ENCODE assay signal across 8 cellular contexts in the genomic region with DNA sequence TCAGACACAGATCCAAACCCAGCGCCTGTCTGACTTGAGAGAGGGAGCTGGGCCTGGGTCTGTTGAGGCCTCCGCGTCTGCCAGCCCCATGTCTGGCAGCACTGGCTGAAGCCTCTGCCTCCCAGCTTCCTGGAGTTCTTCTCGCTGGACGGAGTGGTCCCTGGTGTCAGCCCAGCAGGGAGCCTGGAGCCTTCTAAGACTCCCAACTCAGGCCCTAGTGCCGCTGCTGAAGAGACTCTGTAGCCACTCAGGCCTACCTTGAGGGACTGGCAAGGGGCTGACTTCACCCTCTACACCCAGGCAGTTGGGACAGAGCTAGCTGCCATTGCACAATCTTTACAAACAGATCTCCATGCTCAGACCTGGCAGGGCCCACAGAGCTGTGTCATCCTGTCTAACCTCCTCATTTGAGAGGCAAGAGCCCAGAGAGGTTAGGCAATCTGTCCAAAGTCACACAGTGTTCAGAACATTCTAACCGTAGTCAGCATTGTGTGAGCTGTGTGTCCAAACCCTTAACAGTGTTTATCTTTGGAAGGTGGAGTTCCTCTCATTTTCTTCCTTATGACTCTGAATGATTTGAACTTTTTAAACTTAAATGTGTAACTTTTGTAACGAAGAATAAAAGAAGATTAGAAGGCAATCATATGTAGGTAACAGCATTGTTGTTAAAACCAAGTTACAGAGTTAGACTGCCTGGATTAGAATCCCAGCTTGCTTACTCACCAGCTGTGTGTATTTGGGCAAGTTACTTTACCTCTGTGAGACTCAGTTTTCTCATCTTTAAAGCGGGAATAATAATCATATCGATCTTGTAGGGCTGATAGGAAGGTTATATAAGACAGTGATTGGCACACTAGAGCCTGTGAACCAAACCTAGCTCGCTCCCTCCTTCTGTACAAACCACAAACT. TPM values are rescaled to one million over a fixed set of nuclear protein-coding genes. Genes with fewer than 3 reads are reported as not detected.
DNase-seq lines count a peak whose midpoint lies in the region; ATAC-seq, FAIRE-seq and TF ChIP-seq lines count a peak whose summit lies in the region.

No MANE protein-coding gene starts in this region.

- peak overlapping the region; percentile 53 to 100 (median 78) for H3K27ac Mint-ChIP-seq in naive B cell
- H3K27ac Mint-ChIP-seq in stimulated activated effector memory CD8-positive, alpha-beta T cell treated with anti-CD3 and anti-CD28 coated beads, Interleukin-12 subunit alpha, Interleukin-12 subunit beta, amount 100 ng/mL, for 72 hours = no peak overlapping the region

- no peak overlapping the region for H2BK5ac ChIP-seq in H1 (ENCODE audit: low read depth, low read length)

- no peak overlapping the region for H3K4me3 ChIP-seq in H1 (ENCODE audit: extremely low read depth in 1 of 4, insufficient read depth in 2 of 4, low read depth in 3 of 4, low read length in 4 of 4)

- DNase-seq in AG20443 (ENCODE audit: low spot score) (peak; percentile 74), MV-4-11 (lab: John Stamatoyannopoulos, UW) (peak; percentile 94), H1 (ENCODE audit: low read depth in 1 of 2, low spot score in 2 of 2) (no peak), naive B cell (no peak), NCI-H2081 treated with DMSO at 0.1 percent for 48 hours (lab: John Stamatoyannopoulos, UW) (no peak), KBM-7 (no peak)
- no peak for DNase-seq in stimulated activated effector memory CD8-positive, alpha-beta T cell treated with anti-CD3 and anti-CD28 coated beads, Interleukin-12 subunit alpha, Interleukin-12 subunit beta, amount 100 ng/mL, for 72 hours (ENCODE audit: low spot score in 2 of 2)
- DNase-seq in stimulated activated CD4-positive, alpha-beta T cell treated with anti-CD3 and anti-CD28 coated beads, Interleukin-2, amount 100 ng/mL, for 24 hours = no peak

- peaks cover 8% of the 10 kb centered on the region; the same call in 1 of the 2 replicates for H3K23me2 ChIP-seq in H1 (ENCODE audit: low read depth, low read length)

- H3K9ac ChIP-seq in H1 (replicated peaks in 1 of 4; ENCODE audit: extremely low read depth in 1 of 4, low read depth in 3 of 4, low read length in 3 of 4) = no peak overlapping the region

- H4K8ac ChIP-seq in H1 (ENCODE audit: extremely low read depth, insufficient read depth, low read length) = no peak overlapping the region

- no peak overlapping the region for H3K14ac ChIP-seq in H1 (ENCODE audit: insufficient read length)

- H4K91ac ChIP-seq in H1 (replicated peaks; ENCODE audit: insufficient read length, low read length) = no peak overlapping the region

- H4K5ac ChIP-seq in H1 (ENCODE audit: insufficient read length, low read depth, low read length) = no peak overlapping the region

- no peak overlapping the region for H3K4ac ChIP-seq in H1 (replicated peaks; ENCODE audit: insufficient read length, low read depth, low read length)

- H4K20me1 ChIP-seq in H1 (replicated peaks in 1 of 2; ENCODE audit: control insufficient read depth in 1 of 2, insufficient read depth in 2 of 2, low read length in 2 of 2) = no peaks in the 10 kb centered on the region

- no peak overlapping the region for H3K56ac ChIP-seq in H1 (replicated peaks; ENCODE audit: insufficient read length, low read depth, low read length)

- no peak for TF ChIP-seq CTCF in H1 (IDR thresholded peaks at IDR 0.05; ENCODE audit: control extremely low read depth in 1 of 3, insufficient read depth in 1 of 3, low read depth in 1 of 3, low read length in 3 of 3)

- whole genome bisulfite sequencing in H1 (ENCODE audit: extremely low coverage in 1 of 2, insufficient coverage in 1 of 2, insufficient read length in 1 of 2, insufficient replicate concordance in 2 of 2, low coverage in 1 of 2, low lambda C conversion rate in 2 of 2, missing lambda C conversion rate in 1 of 2), 2 experiments = 90% methylated on average over 11 of the region's 11 CpGs; no CpG with 5 or more reads in 1 of the 2 experiments

- H3K9me3 Mint-ChIP-seq in naive B cell = no peaks in the 10 kb centered on the region
- H3K9me3 Mint-ChIP-seq in stimulated activated effector memory CD8-positive, alpha-beta T cell treated with anti-CD3 and anti-CD28 coated beads, Interleukin-12 subunit alpha, Interleukin-12 subunit beta, amount 100 ng/mL, for 72 hours = no peaks in the 10 kb centered on the region

- CTCF ChIA-PET in H1 (lab: Charles Lee; ENCODE audit: partially characterized antibody) = interaction anchor here (0.7 to 4.0 kb wide), 9 partner anchors 8 to 156 kb away, joined by 3 to 17 read pairs (median 5); no protein-coding TSS in a partner anchor

- H2BK20ac ChIP-seq in H1 (ENCODE audit: low read length) = no peak overlapping the region

- H2BK12ac ChIP-seq in H1 (ENCODE audit: low read depth, low read length) = peak overlapping the region; percentile 18; the same call in 1 of the 2 replicates

- no peaks in the 10 kb centered on the region for H3K79me1 ChIP-seq in H1 (ENCODE audit: low read depth, low read length)

- no peak overlapping the region for H3K18ac ChIP-seq in H1 (ENCODE audit: extremely low read depth, low read length)

- ATAC-seq in naive B cell (ENCODE audit: low read depth in 2 of 2) = no peak
- ATAC-seq in stimulated activated effector memory CD8-positive, alpha-beta T cell treated with anti-CD3 and anti-CD28 coated beads, Interleukin-12 subunit alpha, Interleukin-12 subunit beta, amount 100 ng/mL, for 72 hours = no peak

- H3K9me3 ChIP-seq in H1 (ENCODE audit: insufficient read depth in 2 of 2, low read depth in 1 of 2, low read length in 1 of 2) = no peaks in the 10 kb centered on the region

- H3K4me2 ChIP-seq in H1 (ENCODE audit: insufficient read depth in 1 of 2, low read depth in 2 of 2, low read length in 2 of 2) = no peak overlapping the region

- no peak for TF ChIP-seq RAD21 in H1 (IDR thresholded peaks at IDR 0.05 in 1 of 2, conservative IDR thresholded peaks at IDR 0.05 in 1 of 2; ENCODE audit: low read depth in 2 of 2, low read length in 2 of 2)

- no peak overlapping the region for H2BK120ac ChIP-seq in H1 (replicated peaks; ENCODE audit: low read depth, low read length)

- no peak overlapping the region for H2AFZ ChIP-seq in H1 (ENCODE audit: low read length)

- H3K27ac ChIP-seq in H1 (ENCODE audit: low read depth, low read length) = no peak overlapping the region

- in situ Hi-C loops in KBM-7 (cut with MboI; ENCODE audit: low pct_unique_long_range_greater_than_20kb, low sequenced_read_pairs) = no loop called here

- no peak for TF ChIP-seq POLR2A in H1 (IDR thresholded peaks at IDR 0.05; ENCODE audit: control extremely low read depth in 1 of 2, low read depth in 2 of 2, low read length in 2 of 2)

- peaks cover 30 to 54% (median 45%) of the 10 kb centered on the region in 3 donors for H3K4me1 Mint-ChIP-seq in naive B cell
- H3K4me1 Mint-ChIP-seq in stimulated activated effector memory CD8-positive, alpha-beta T cell treated with anti-CD3 and anti-CD28 coated beads, Interleukin-12 subunit alpha, Interleukin-12 subunit beta, amount 100 ng/mL, for 72 hours = peaks cover 51% of the 10 kb centered on the region

- H3K4me1 ChIP-seq in H1 (replicated peaks in 1 of 4; ENCODE audit: control insufficient read depth in 3 of 4, insufficient read depth in 4 of 4, low read length in 3 of 4) = peaks cover 0 to 9% (median 2%) of the 10 kb centered on the region in 4 experiments; a peak in 4 of 7 replicates

- H3K36me3 Mint-ChIP-seq in naive B cell = no peaks in the 10 kb centered on the region
- peaks cover 35% of the 10 kb centered on the region for H3K36me3 Mint-ChIP-seq in stimulated activated effector memory CD8-positive, alpha-beta T cell treated with anti-CD3 and anti-CD28 coated beads, Interleukin-12 subunit alpha, Interleukin-12 subunit beta, amount 100 ng/mL, for 72 hours

- no peak overlapping the region for H2AK5ac ChIP-seq in H1 (ENCODE audit: low read depth, low read length)

- no peaks in the 10 kb centered on the region for H3K36me3 ChIP-seq in H1 (ENCODE audit: control insufficient read depth in 2 of 4, insufficient read depth in 4 of 4, low read length in 3 of 4)

- peak overlapping the region in 1 of 8 donors; percentile 48 for H3K4me3 Mint-ChIP-seq in naive B cell
- H3K4me3 Mint-ChIP-seq in stimulated activated effector memory CD8-positive, alpha-beta T cell treated with anti-CD3 and anti-CD28 coated beads, Interleukin-12 subunit alpha, Interleukin-12 subunit beta, amount 100 ng/mL, for 72 hours = no peak overlapping the region

- H3K27me3 Mint-ChIP-seq in naive B cell = no peaks in the 10 kb centered on the region

- peaks cover 0 to 16% (median 10%) of the 10 kb centered on the region in 4 experiments; a peak in 6 of 7 replicates for H3K27me3 ChIP-seq in H1 (replicated peaks in 1 of 4; ENCODE audit: control insufficient read depth in 3 of 4, extremely low read depth in 1 of 4, insufficient read depth in 3 of 4, low read length in 3 of 4)

- H3K79me2 ChIP-seq in H1 (ENCODE audit: control insufficient read depth in 1 of 2, insufficient read depth in 2 of 2, low read length in 2 of 2) = no peaks in the 10 kb centered on the region

- H2BK15ac ChIP-seq in H1 (ENCODE audit: low read length) = no peak overlapping the region

- no peak overlapping the region for H3K23ac ChIP-seq in H1 (ENCODE audit: insufficient read length)

- POLR2A ChIA-PET in H1 (lab: Charles Lee; ENCODE audit: partially characterized antibody) = no interaction called here

- no peak for TF ChIP-seq EP300 in H1 (IDR thresholded peaks at IDR 0.05; ENCODE audit: borderline replicate concordance in 1 of 2, low read depth in 2 of 2, low read length in 2 of 2)

- no peak for FAIRE-seq in H1 (lab: Jason Lieb, UNC)

RNA-seq across cellular contexts. Expression of gene DUSP1, which starts 4.6 kb away (rescaled TPM):
- 6.5 and 8.6 TPM in 2 replicates for total RNA-seq in H1 (2021; fragmentation: NEBNext Ultra II Directional; extraction: Animal tissue kit (Norgen Biotek cat#: 25700))
- polyA plus RNA-seq in H1 (2011; rRNA removed) = 11.4 and 11.7 TPM in 2 replicates
- 11.3 TPM for polyA plus RNA-seq in H1 (2011; cell fraction: cytosol; rRNA removed)
- polyA plus RNA-seq in H1 (2011; cell fraction: nucleus; rRNA removed) = 15.3 TPM
- 6.9 to 8.1 TPM (median 7.2 TPM) in 4 replicates for polyA plus RNA-seq in H1 (2012, experiment 1 of 2)
- polyA plus RNA-seq in H1 (2012, experiment 2 of 2) = 7.6 TPM
- polyA plus RNA-seq in H1 (2013, experiment 1 of 2) = 3.2 TPM
- polyA plus RNA-seq in H1 (2013, experiment 2 of 2) = 2.9 TPM
- polyA minus RNA-seq in H1 (2011; rRNA and poly(A)+ RNA removed) = 17.6 and 18.7 TPM in 2 replicates
- 10.2 TPM for polyA minus RNA-seq in H1 (2011; cell fraction: cytosol; rRNA and poly(A)+ RNA removed)
- 47.4 TPM for polyA minus RNA-seq in H1 (2011; cell fraction: nucleus; rRNA and poly(A)+ RNA removed)
- polyA plus RNA-seq in naive B cell (ENCODE audit: low read depth in 6 of 6) = 1,000 to 10,000 TPM; 1,129 to 3,568 (median 2,122) TPM

RNA-seq across cellular contexts. Expression of gene ERGIC1, which starts 58.5 kb away (rescaled TPM):
- 95.3 and 96.1 TPM in 2 replicates for total RNA-seq in H1 (2021; fragmentation: NEBNext Ultra II Directional; extraction: Animal tissue kit (Norgen Biotek cat#: 25700))
- polyA plus RNA-seq in H1 (2011; rRNA removed) = 106 and 119 TPM in 2 replicates
- polyA plus RNA-seq in H1 (2011; cell fraction: cytosol; rRNA removed) = 98.1 TPM
- polyA plus RNA-seq in H1 (2011; cell fraction: nucleus; rRNA removed) = 111 TPM
- 66.7 to 101 TPM (median 89.0 TPM) in 4 replicates for polyA plus RNA-seq in H1 (2012, experiment 1 of 2)
- 62.7 TPM for polyA plus RNA-seq in H1 (2012, experiment 2 of 2)
- 77.6 TPM for polyA plus RNA-seq in H1 (2013, experiment 1 of 2)
- polyA plus RNA-seq in H1 (2013, experiment 2 of 2) = 91.5 TPM
- polyA minus RNA-seq in H1 (2011; rRNA and poly(A)+ RNA removed) = 164 and 223 TPM in 2 replicates
- 56.1 TPM for polyA minus RNA-seq in H1 (2011; cell fraction: cytosol; rRNA and poly(A)+ RNA removed)
- 85.4 TPM for polyA minus RNA-seq in H1 (2011; cell fraction: nucleus; rRNA and poly(A)+ RNA removed)
- 10 to 100 TPM; 53.2 to 86.1 (median 64.4) TPM for polyA plus RNA-seq in naive B cell (ENCODE audit: low read depth in 6 of 6)

Comparison
In these comparisons a context has a peak if more than half of its experiments do, and no peak if none do; other contexts are left out.
1. DNase-seq: peak in AG20443 (single experiment) and MV-4-11 (single experiment); none in H1 (0 of 2), naive B cell (single experiment), stimulated activated effector memory CD8-positive, alpha-beta T cell treated with anti-CD3 and anti-CD28 coated beads, Interleukin-12 subunit alpha, Interleukin-12 subunit beta, amount 100 ng/mL, for 72 hours (0 of 2), stimulated activated CD4-positive, alpha-beta T cell treated with anti-CD3 and anti-CD28 coated beads, Interleukin-2, amount 100 ng/mL, for 24 hours (0 of 2), NCI-H2081 treated with DMSO at 0.1 percent for 48 hours (single experiment) and KBM-7 (single experiment).
2. RNA of gene DUSP1, which starts 4.6 kb away (polyA plus RNA-seq): 1,129 to 3,568 TPM in naive B cell; 2.9 to 15.3 TPM in H1; every median in the first group is over 10 times any median in the second.